18 cellular contexts compared by ENCODE assay signal in genomic region chr3:109396811-109397210, GRCh38. TPM values are rescaled to one million over a fixed set of nuclear protein-coding genes. Genes with fewer than 3 reads are reported as not detected.
DNase-seq lines count a peak whose midpoint lies in the region; ATAC-seq and TF ChIP-seq lines count a peak whose summit lies in the region.
"Had no signal": no experiment of that assay in that cellular context is flagged by ENCODE, and none has a peak within 500 bp of the region (broad histone marks: within the 10 kb centered on the region; RNA-seq: fewer than 3 reads in every experiment).

No MANE protein-coding gene starts in this region.

- H3K4me1 ChIP-seq in Caco-2 (peaks cover 8% of the 10 kb centered on the region), mesendoderm (ENCODE audit: control insufficient read depth, low read depth, low read length) (no peaks in the 10 kb centered on the region), smooth muscle cell (ENCODE audit: low read depth) (no peaks in the 10 kb centered on the region)

- H3K56ac ChIP-seq in mesendoderm (ENCODE audit: low read length), result no peak overlapping the region

- H3K18ac ChIP-seq in mesendoderm (ENCODE audit: low read length), result no peak overlapping the region

- intact Hi-C loops in Caco-2 (cut with micrococcal nuclease; ENCODE audit: unreplicated experiment), result no loop called here

- H3K36me3 Mint-ChIP-seq in Caco-2 (ENCODE audit: insufficient read depth, unreplicated experiment) (no peaks in the 10 kb centered on the region), endothelial cell (ENCODE audit: low read depth, unreplicated experiment) (no peaks in the 10 kb centered on the region)

- no peak overlapping the region for H2BK120ac ChIP-seq in mesendoderm (ENCODE audit: low read depth, low read length)

- no peak overlapping the region for H4K5ac ChIP-seq in mesendoderm (ENCODE audit: low read length)

- H3K9me3 ChIP-seq in Caco-2 (peaks cover 12% of the 10 kb centered on the region), smooth muscle cell (replicated peaks; ENCODE audit: low read depth) (no peaks in the 10 kb centered on the region)
- H3K9me3 ChIP-seq: MG63 had no signal

- TF ChIP-seq CTCF in Caco-2 (IDR thresholded peaks at IDR 0.05; ENCODE audit: insufficient read depth in 1 of 2, low read depth in 1 of 2, low read length in 1 of 2, severe bottlenecking in 1 of 2, unreplicated experiment in 1 of 2) (no peak), choroid plexus epithelial cell (conservative IDR thresholded peaks at IDR 0.05; ENCODE audit: low read depth, low read length) (no peak), smooth muscle cell (IDR thresholded peaks at IDR 0.05; ENCODE audit: borderline replicate concordance, insufficient read depth, poor library complexity, severe bottlenecking) (no peak), endothelial cell (IDR thresholded peaks at IDR 0.05; ENCODE audit: unreplicated experiment) (no peak)

- peak in 1 of 2 experiments; percentile 30 for DNase-seq in Caco-2
- peak; percentile 23 for DNase-seq in choroid plexus epithelial cell (ENCODE audit: low read depth)
- peak; percentile 21 for DNase-seq in mesendoderm
- no peak for DNase-seq in smooth muscle cell (lab: John Stamatoyannopoulos, UW; ENCODE audit: unreplicated experiment)
- DNase-seq in endothelial cell (ENCODE audit: low spot score), result no peak
- DNase-seq in NOMO-1 treated with dmso at 0.1 percent for 144 hours (lab: John Stamatoyannopoulos, UW; ENCODE audit: unreplicated experiment), result no peak
- DNase-seq: AML-193, COR-L47, MG63, NCI-H1092, NCI-H1694, NCI-H510A had no signal

- H4K8ac ChIP-seq in mesendoderm (ENCODE audit: low read depth, low read length), result no peak overlapping the region

- no peak overlapping the region for H3K23ac ChIP-seq in mesendoderm (ENCODE audit: low read length)

- H3K27ac Mint-ChIP-seq in Caco-2 (ENCODE audit: unreplicated experiment) (peak overlapping the region; percentile 30), endothelial cell (ENCODE audit: unreplicated experiment) (no peak overlapping the region)

- H3K27me3 Mint-ChIP-seq in Caco-2 (ENCODE audit: insufficient read depth, unreplicated experiment) (no peaks in the 10 kb centered on the region), endothelial cell (ENCODE audit: unreplicated experiment) (no peaks in the 10 kb centered on the region)

- H2BK5ac ChIP-seq in mesendoderm (ENCODE audit: low read length), result no peak overlapping the region

- POLR2A ChIA-PET in Caco-2 (lab: Charles Lee), result no interaction called here

- no peak overlapping the region for H2AK5ac ChIP-seq in mesendoderm (ENCODE audit: low read length)

- no peaks in the 10 kb centered on the region for H4K20me1 ChIP-seq in smooth muscle cell (ENCODE audit: low read depth)

- no peaks in the 10 kb centered on the region for H3K79me2 ChIP-seq in mesendoderm (ENCODE audit: control insufficient read depth, insufficient read depth, low read length)
- no peaks in the 10 kb centered on the region for H3K79me2 ChIP-seq in smooth muscle cell (ENCODE audit: low read depth)

- ATAC-seq in GM19467 (IDR thresholded peaks at IDR 0.05; ENCODE audit: unreplicated experiment), result no peak
- ATAC-seq in GM18861 (IDR thresholded peaks at IDR 0.05; ENCODE audit: unreplicated experiment), result no peak
- ATAC-seq: Panc1, Right ventricle myocardium inferior had no signal

- H3K27me3 ChIP-seq in Caco-2 (replicated peaks; ENCODE audit: control insufficient read depth, insufficient read depth, low read length) (no peaks in the 10 kb centered on the region), mesendoderm (ENCODE audit: insufficient read depth, low read length, poor library complexity) (no peaks in the 10 kb centered on the region), smooth muscle cell (ENCODE audit: low read depth) (no peaks in the 10 kb centered on the region)
- H3K27me3 ChIP-seq: MG63 had no signal

- H3K27ac ChIP-seq in mesendoderm (ENCODE audit: low read depth, low read length) (no peak overlapping the region), smooth muscle cell (ENCODE audit: low read depth) (no peak overlapping the region)

- H3K4me1 Mint-ChIP-seq in Caco-2 (ENCODE audit: low read depth, unreplicated experiment) (no peaks in the 10 kb centered on the region), endothelial cell (ENCODE audit: unreplicated experiment) (peaks cover 4% of the 10 kb centered on the region)

- H3F3A ChIP-seq in smooth muscle cell (ENCODE audit: low read depth), result no peaks in the 10 kb centered on the region

- no peak overlapping the region for H3K4me3 ChIP-seq in Caco-2 (ENCODE audit: low read depth, low read length)
- H3K4me3 ChIP-seq in choroid plexus epithelial cell (ENCODE audit: low read depth, low read length), result no peak overlapping the region
- H3K4me3 ChIP-seq in mesendoderm (ENCODE audit: low read length), result no peak overlapping the region
- H3K4me3 ChIP-seq in smooth muscle cell, result no peak overlapping the region
- H3K4me3 ChIP-seq: MG63 had no signal

- no peak overlapping the region for H3K9ac ChIP-seq in mesendoderm (ENCODE audit: low read length)
- no peak overlapping the region for H3K9ac ChIP-seq in smooth muscle cell (ENCODE audit: low read depth)

- no peak overlapping the region for H3K4me3 Mint-ChIP-seq in Caco-2 (ENCODE audit: unreplicated experiment)
- H3K4me3 Mint-ChIP-seq in endothelial cell (ENCODE audit: unreplicated experiment), result no peak overlapping the region
- H3K4me3 Mint-ChIP-seq: H9 had no signal

- no peak overlapping the region for H2BK15ac ChIP-seq in mesendoderm (replicated peaks; ENCODE audit: low read depth)

- no CpG with 5 or more reads among the region's 3 CpGs for WGBS in mesendoderm (ENCODE audit: extremely low coverage, insufficient coverage, low lambda C conversion rate)
- WGBS in smooth muscle cell (ENCODE audit: low lambda C conversion rate), result 61% methylated on average over 3 of the region's 3 CpGs

- CTCF ChIA-PET in Caco-2 (lab: Charles Lee), result no interaction called here

- H2AFZ ChIP-seq in smooth muscle cell (ENCODE audit: low read depth), result no peak overlapping the region

- H3K4me2 ChIP-seq in mesendoderm (ENCODE audit: low read length) (no peak overlapping the region), smooth muscle cell (peak overlapping the region; percentile 66)

- H3K4ac ChIP-seq in mesendoderm (ENCODE audit: low read depth, low read length), result no peak overlapping the region

- no peaks in the 10 kb centered on the region for H3K79me1 ChIP-seq in mesendoderm (ENCODE audit: low read length)

- no TSS peak for BruUV-seq in Caco-2 (replicated peaks; lab: Mats Ljungman, UMichigan)

- H3K9me3 Mint-ChIP-seq in Caco-2 (ENCODE audit: unreplicated experiment) (no peaks in the 10 kb centered on the region), endothelial cell (ENCODE audit: unreplicated experiment) (no peaks in the 10 kb centered on the region)
- H3K9me3 Mint-ChIP-seq: H9 had no signal

- H3K36me3 ChIP-seq in Caco-2 (ENCODE audit: control insufficient read depth, insufficient read depth, low read length) (no peaks in the 10 kb centered on the region), mesendoderm (ENCODE audit: control insufficient read depth, insufficient read depth, low read length) (no peaks in the 10 kb centered on the region), smooth muscle cell (ENCODE audit: low read depth) (no peaks in the 10 kb centered on the region)
- H3K36me3 ChIP-seq: MG63 had no signal

RNA-seq across cellular contexts. Expression of gene DPPA4, which starts 59.5 kb away (rescaled TPM):
- total RNA-seq in Caco-2 (2022), result not detected in 2 replicates
- polyA plus RNA-seq in mesendoderm (2013, experiment 1 of 2), result 418 TPM
- polyA plus RNA-seq in mesendoderm (2013, experiment 2 of 2), result 427 TPM
- 38.5 and 43.1 TPM in 2 replicates for total RNA-seq in smooth muscle cell
- polyA plus RNA-seq in smooth muscle cell, result 19.5 and 21.0 TPM in 2 replicates
- total RNA-seq in endothelial cell (ENCODE audit: unreplicated experiment), result 80.5 TPM
- total RNA-seq: HT-29, Right ventricle myocardium inferior had no signal

Comparison
In these comparisons a context has a peak if more than half of its experiments do, and no peak if none do; other contexts are left out.
1. DNase-seq: peak in choroid plexus epithelial cell (single experiment) and mesendoderm (single experiment); none in smooth muscle cell (single experiment), endothelial cell (single experiment) and NOMO-1 treated with dmso at 0.1 percent for 144 hours (single experiment).
2. RNA of gene DPPA4, which starts 59.5 kb away (total RNA-seq): 80.5 TPM in endothelial cell (single experiment) and 38.5 to 43.1 TPM in smooth muscle cell; not detected in Caco-2; every median in the first group is over 10 times any median in the second.